In the genomic region with DNA sequence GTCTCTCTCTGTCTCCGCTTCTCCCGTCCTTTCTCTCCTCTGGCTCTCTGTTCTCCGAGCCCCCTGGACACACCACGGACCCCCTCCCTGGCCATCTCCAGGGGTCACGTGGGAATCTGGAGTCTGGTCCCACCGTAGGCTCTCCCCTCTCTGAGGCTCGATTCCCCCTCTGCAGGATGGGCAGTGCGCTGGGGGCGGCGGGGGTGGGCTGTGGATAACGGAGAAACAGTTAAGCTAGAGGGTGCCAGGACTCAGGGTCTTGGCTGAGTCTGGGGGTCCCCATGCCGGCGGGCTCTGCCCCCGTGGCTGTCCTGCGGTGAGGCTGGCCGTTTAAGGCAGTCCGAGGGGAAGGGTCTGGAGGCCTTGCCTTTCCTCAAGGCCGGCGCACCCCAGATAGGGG, we compare ENCODE assay signal across 1 cellular context.
TF ChIP-seq lines count a peak whose summit lies in the region.

No MANE protein-coding gene starts in this region.

TF ChIP-seq in endothelial cell of umbilical vein, 7 proteins besides CTCF, POLR2A, EP300 and RAD21:
- no peak for TF ChIP-seq FOS (IDR thresholded peaks at IDR 0.05; ENCODE audit: borderline replicate concordance, insufficient read depth, low read length)
- TF ChIP-seq EZH2 (IDR thresholded peaks at IDR 0.05; ENCODE audit: borderline replicate concordance, low read depth, low read length, severe bottlenecking): peak; percentile 0
TF ChIP-seq in endothelial cell of umbilical vein: peak in this region for 1.
